22 cellular contexts compared by ENCODE assay signal in genomic region chr2:168514692-168515091, GRCh38. TPM values are rescaled to one million over a fixed set of nuclear protein-coding genes. Genes with fewer than 3 reads are reported as not detected.
DNase-seq lines count a peak whose midpoint lies in the region; ATAC-seq and TF ChIP-seq lines count a peak whose summit lies in the region.
"Had no signal": no experiment of that assay in that cellular context is flagged by ENCODE, and none has a peak within 500 bp of the region (broad histone marks: within the 10 kb centered on the region; RNA-seq: fewer than 3 reads in every experiment).

No MANE protein-coding gene starts in this region.

- no peak overlapping the region for H3K4me2 ChIP-seq in skeletal muscle satellite cell (ENCODE audit: low read length)
- H3K4me2 ChIP-seq: KMS-11 had no signal

- TF ChIP-seq CTCF in chondrocyte (IDR thresholded peaks at IDR 0.05) = no peak

- H3K36me3 ChIP-seq in skeletal muscle satellite cell (ENCODE audit: insufficient read depth, low read length) = no peaks in the 10 kb centered on the region
- H3K36me3 ChIP-seq: stomach had no signal

- no peaks in the 10 kb centered on the region for H3K27me3 Mint-ChIP-seq in activated T-cell treated with anti-CD3 and anti-CD28 coated beads, Interleukin-2, amount 50 U/mL, for 4 hours (ENCODE audit: low read depth)
- no peaks in the 10 kb centered on the region for H3K27me3 Mint-ChIP-seq in chondrocyte (ENCODE audit: low read depth)
- H3K27me3 Mint-ChIP-seq: memory B cell, naive B cell, type B pancreatic cell had no signal

- H3K27me3 ChIP-seq in skeletal muscle satellite cell (ENCODE audit: control insufficient read depth, insufficient read depth, low read length) = no peaks in the 10 kb centered on the region
- H3K27me3 ChIP-seq: stomach had no signal

- H3K27ac Mint-ChIP-seq in chondrocyte (ENCODE audit: unreplicated experiment) = peak overlapping the region; percentile 87
- H3K27ac Mint-ChIP-seq: memory B cell, type B pancreatic cell had no signal

- DNase-seq in activated T-cell treated with anti-CD3 and anti-CD28 coated beads, Interleukin-2, amount 50 U/mL, for 4 hours = no peak
- DNase-seq in activated T-cell treated with anti-CD3 and anti-CD28 coated beads for 4 hours = no peak
- no peak for DNase-seq in chondrocyte (ENCODE audit: low spot score)
- no peak for DNase-seq in NCI-H2081 treated with DMSO at 0.1 percent for 48 hours (lab: John Stamatoyannopoulos, UW)
- no peak for DNase-seq in SW 1271 (lab: John Stamatoyannopoulos, UW)
- DNase-seq in OCI-M1 (lab: John Stamatoyannopoulos, UW) = no peak
- DNase-seq: activated CD8-positive, alpha-beta memory T cell treated with anti-CD3 and anti-CD28 coated beads for 24 hours; DMS79; HCEC 1CT; naive B cell; NCI-H187; occipital lobe; stimulated activated CD4-positive, alpha-beta T cell treated with anti-CD3 and anti-CD28 coated beads, Interleukin-12 subunit alpha, Interleukin-12 subunit beta, amount 100 ng/mL, for 4 hours; stomach; T-helper 1 cell had no signal

- peak overlapping the region; percentile 55 for H3K9ac ChIP-seq in skeletal muscle satellite cell (ENCODE audit: low read depth, low read length)
- H3K9ac ChIP-seq: KMS-11 had no signal

- H3K36me3 Mint-ChIP-seq in activated T-cell treated with anti-CD3 and anti-CD28 coated beads, Interleukin-2, amount 50 U/mL, for 4 hours (ENCODE audit: insufficient read depth) = peaks cover 4% of the 10 kb centered on the region
- H3K36me3 Mint-ChIP-seq in chondrocyte (ENCODE audit: low read depth) = no peaks in the 10 kb centered on the region
- H3K36me3 Mint-ChIP-seq: activated naive CD4-positive, alpha-beta T cell treated with anti-CD3 and anti-CD28 coated beads, Interleukin-2, amount 50 U/mL, for 72 hours; memory B cell; naive B cell had no signal

- no peaks in the 10 kb centered on the region for H3K9me3 ChIP-seq in skeletal muscle satellite cell (replicated peaks; ENCODE audit: low read length)
- H3K9me3 ChIP-seq: stomach had no signal

- H3K9me3 Mint-ChIP-seq in activated T-cell treated with anti-CD3 and anti-CD28 coated beads, Interleukin-2, amount 50 U/mL, for 4 hours = no peaks in the 10 kb centered on the region
- H3K9me3 Mint-ChIP-seq in chondrocyte (ENCODE audit: low read depth) = no peaks in the 10 kb centered on the region
- H3K9me3 Mint-ChIP-seq: memory B cell, naive B cell, type B pancreatic cell had no signal

- peak; percentile 38 to 46 for ATAC-seq in activated T-cell treated with anti-CD3 and anti-CD28 coated beads, Interleukin-2, amount 50 U/mL, for 4 hours
- peak; percentile 34 for ATAC-seq in GM21825 (IDR thresholded peaks at IDR 0.05; ENCODE audit: unreplicated experiment)
- ATAC-seq: PC-3 had no signal

- peaks cover 19% of the 10 kb centered on the region for H3K4me1 Mint-ChIP-seq in activated T-cell treated with anti-CD3 and anti-CD28 coated beads, Interleukin-2, amount 50 U/mL, for 4 hours (ENCODE audit: low read depth)
- H3K4me1 Mint-ChIP-seq in chondrocyte (ENCODE audit: low read depth) = peaks cover 56% of the 10 kb centered on the region
- H3K4me1 Mint-ChIP-seq: memory B cell had no signal

- H3K4me3 ChIP-seq in skeletal muscle satellite cell (ENCODE audit: low read length) = no peak overlapping the region
- H3K4me3 ChIP-seq: stomach had no signal

- H3K4me3 Mint-ChIP-seq in activated T-cell treated with anti-CD3 and anti-CD28 coated beads, Interleukin-2, amount 50 U/mL, for 4 hours = no peak overlapping the region
- no peak overlapping the region for H3K4me3 Mint-ChIP-seq in chondrocyte (ENCODE audit: unreplicated experiment)
- H3K4me3 Mint-ChIP-seq: memory B cell, naive B cell, type B pancreatic cell had no signal

- peaks cover 48% of the 10 kb centered on the region for H3K4me1 ChIP-seq in skeletal muscle satellite cell (ENCODE audit: control insufficient read depth, insufficient read depth, low read length)

RNA-seq across cellular contexts. Expression of gene CERS6, which starts 58.6 kb away (rescaled TPM):
- 10 to 100 TPM; 14.1 to 17.2 (median 16.7) TPM for total RNA-seq in activated T-cell treated with anti-CD3 and anti-CD28 coated beads, Interleukin-2, amount 50 U/mL, for 4 hours
- 29.8 to 45.9 TPM (median 30.8 TPM) in 3 replicates for total RNA-seq in chondrocyte
- total RNA-seq in skeletal muscle satellite cell (2012; rRNA removed) = 26.6 and 27.5 TPM in 2 replicates
